1 cellular context compared by ENCODE assay signal in genomic region chr19:18000981-18001836, GRCh38.
A peak's percentile ranks its signal among the peaks of the same experiment; 100 is the strongest.
TF ChIP-seq lines count a peak whose summit lies in the region.

No MANE protein-coding gene starts in this region.

TF ChIP-seq in HepG2, 621 proteins besides CTCF, POLR2A, EP300 and RAD21 (continued from another document and continues in another):
- TF ChIP-seq RNF219 (CRISPR knock-in tag; IDR thresholded peaks at IDR 0.05) (no peak), PTBP1 (IDR thresholded peaks at IDR 0.05; ENCODE audit: low read depth, low read length, poor library complexity, severe bottlenecking) (no peak), ZC3H13 (CRISPR knock-in tag; IDR thresholded peaks at IDR 0.05) (peak; percentile 61), ZNF138 (CRISPR knock-in tag; IDR thresholded peaks at IDR 0.05; ENCODE audit: low read depth) (no peak), REPIN1 (CRISPR knock-in tag; IDR thresholded peaks at IDR 0.05; ENCODE audit: borderline replicate concordance, low read depth) (no peak), ZNF17 (CRISPR knock-in tag; IDR thresholded peaks at IDR 0.05) (no peak), ZFP82 (CRISPR knock-in tag; IDR thresholded peaks at IDR 0.05; ENCODE audit: borderline replicate concordance) (peak; percentile 85; the same call in 1 of the 2 replicates), ZNF547 (CRISPR knock-in tag; IDR thresholded peaks at IDR 0.05) (peak; percentile 83), MYC (CRISPR knock-in tag; IDR thresholded peaks at IDR 0.05; ENCODE audit: borderline replicate concordance) (peak; percentile 77), ELF1 (CRISPR knock-in tag; IDR thresholded peaks at IDR 0.05) (peak; percentile 58; the same call in 1 of the 2 replicates), ZNF326 (CRISPR knock-in tag; IDR thresholded peaks at IDR 0.05; ENCODE audit: borderline replicate concordance) (no peak), ATF1 (CRISPR knock-in tag; IDR thresholded peaks at IDR 0.05) (no peak), BORCS8-MEF2B (CRISPR knock-in tag; IDR thresholded peaks at IDR 0.05) (0 out of 2 replicates have a peak, but pooled peaks have one; percentile 48), SP4 (CRISPR knock-in tag; IDR thresholded peaks at IDR 0.05) (peak; percentile 83), SNRNP70 (IDR thresholded peaks at IDR 0.05; ENCODE audit: low read depth, low read length) (no peak), MBNL3 (CRISPR knock-in tag; conservative IDR thresholded peaks at IDR 0.05) (no peak), ZNF253 (CRISPR knock-in tag; IDR thresholded peaks at IDR 0.05; ENCODE audit: borderline replicate concordance) (0 out of 2 replicates have a peak, but pooled peaks have one; percentile 59), SCMH1 (CRISPR knock-in tag; IDR thresholded peaks at IDR 0.05; ENCODE audit: borderline replicate concordance) (no peak), ARID2 (CRISPR knock-in tag; IDR thresholded peaks at IDR 0.05; ENCODE audit: borderline replicate concordance) (peak; percentile 95), CSRNP1 (CRISPR knock-in tag; IDR thresholded peaks at IDR 0.05) (0 out of 2 replicates have a peak, but pooled peaks have one; percentile 35), ZNF530 (CRISPR knock-in tag; IDR thresholded peaks at IDR 0.05; ENCODE audit: low read depth) (no peak), ZNF790 (CRISPR knock-in tag; IDR thresholded peaks at IDR 0.05; ENCODE audit: borderline replicate concordance) (no peak), SPEN (CRISPR knock-in tag; IDR thresholded peaks at IDR 0.05; ENCODE audit: low read depth) (no peak), HCFC1 (IDR thresholded peaks at IDR 0.05; ENCODE audit: low read depth, low read length) (no peak), ZBTB2 (CRISPR knock-in tag; IDR thresholded peaks at IDR 0.05; ENCODE audit: low read depth) (peak; percentile 52; the same call in 1 of the 2 replicates), ZNF749 (CRISPR knock-in tag; IDR thresholded peaks at IDR 0.05; ENCODE audit: borderline replicate concordance) (peak; percentile 85; the same call in 1 of the 2 replicates), SOX5 (CRISPR knock-in tag; IDR thresholded peaks at IDR 0.05; ENCODE audit: borderline replicate concordance) (peak; percentile 51; the same call in 1 of the 2 replicates), KDM4B (CRISPR knock-in tag; IDR thresholded peaks at IDR 0.05) (no peak), TCF12 (IDR thresholded peaks at IDR 0.05) (no peak), TCF12 (CRISPR knock-in tag; IDR thresholded peaks at IDR 0.05) (0 out of 2 replicates have a peak, but pooled peaks have one; percentile 31), SNAPC2 (CRISPR knock-in tag; IDR thresholded peaks at IDR 0.05) (0 out of 2 replicates have a peak, but pooled peaks have one; percentile 64), ZNF775 (CRISPR knock-in tag; IDR thresholded peaks at IDR 0.05; ENCODE audit: borderline replicate concordance) (no peak), CREBL2 (CRISPR knock-in tag; IDR thresholded peaks at IDR 0.05; ENCODE audit: borderline replicate concordance) (peak; percentile 38; the same call in 1 of the 2 replicates), CCDC6 (CRISPR knock-in tag; IDR thresholded peaks at IDR 0.05) (peak; percentile 84), HINFP (CRISPR knock-in tag; IDR thresholded peaks at IDR 0.05; ENCODE audit: low read depth) (no peak), TAF1 (CRISPR knock-in tag; IDR thresholded peaks at IDR 0.05) (peak; percentile 37; the same call in 1 of the 2 replicates), SP2 (CRISPR knock-in tag; IDR thresholded peaks at IDR 0.05) (0 out of 2 replicates have a peak, but pooled peaks have one; percentile 28), KDM2A (CRISPR knock-in tag; IDR thresholded peaks at IDR 0.05; ENCODE audit: borderline replicate concordance, low read depth) (0 out of 2 replicates have a peak, but pooled peaks have one; percentile 33), ZNF724P (CRISPR knock-in tag; IDR thresholded peaks at IDR 0.05; ENCODE audit: borderline replicate concordance) (0 out of 2 replicates have a peak, but pooled peaks have one; percentile 41), MAF1 (CRISPR knock-in tag; IDR thresholded peaks at IDR 0.05; ENCODE audit: borderline replicate concordance) (no peak), MXD4 (CRISPR knock-in tag; IDR thresholded peaks at IDR 0.05) (0 out of 2 replicates have a peak, but pooled peaks have one; percentile 35), SP5 (CRISPR knock-in tag; IDR thresholded peaks at IDR 0.05; ENCODE audit: borderline replicate concordance, low read depth) (0 out of 2 replicates have a peak, but pooled peaks have one; percentile 43), ZNF766 (CRISPR knock-in tag; IDR thresholded peaks at IDR 0.05; ENCODE audit: borderline replicate concordance) (peak; percentile 81; the same call in 1 of the 2 replicates), ZNF343 (CRISPR knock-in tag; IDR thresholded peaks at IDR 0.05) (no peak), RFX3 (CRISPR knock-in tag; IDR thresholded peaks at IDR 0.05) (no peak), EHMT2 (IDR thresholded peaks at IDR 0.05; ENCODE audit: borderline replicate concordance, low read depth, low read length) (no peak), ZNF564 (CRISPR knock-in tag; IDR thresholded peaks at IDR 0.05) (0 out of 2 replicates have a peak, but pooled peaks have one; percentile 32), HOXA3 (CRISPR knock-in tag; IDR thresholded peaks at IDR 0.05) (peak; percentile 66), ZNF496 (CRISPR knock-in tag; IDR thresholded peaks at IDR 0.05; ENCODE audit: insufficient replicate concordance) (no peak), MXI1 (IDR thresholded peaks at IDR 0.05; ENCODE audit: borderline replicate concordance, low read depth, low read length) (peak; percentile 61; the same call in 1 of the 3 replicates), EEA1 (CRISPR knock-in tag; IDR thresholded peaks at IDR 0.05; ENCODE audit: borderline replicate concordance) (peak; percentile 38; the same call in 1 of the 2 replicates), MZF1 (CRISPR knock-in tag; IDR thresholded peaks at IDR 0.05; ENCODE audit: borderline replicate concordance) (no peak)
- TF ChIP-seq, protein P1, sequence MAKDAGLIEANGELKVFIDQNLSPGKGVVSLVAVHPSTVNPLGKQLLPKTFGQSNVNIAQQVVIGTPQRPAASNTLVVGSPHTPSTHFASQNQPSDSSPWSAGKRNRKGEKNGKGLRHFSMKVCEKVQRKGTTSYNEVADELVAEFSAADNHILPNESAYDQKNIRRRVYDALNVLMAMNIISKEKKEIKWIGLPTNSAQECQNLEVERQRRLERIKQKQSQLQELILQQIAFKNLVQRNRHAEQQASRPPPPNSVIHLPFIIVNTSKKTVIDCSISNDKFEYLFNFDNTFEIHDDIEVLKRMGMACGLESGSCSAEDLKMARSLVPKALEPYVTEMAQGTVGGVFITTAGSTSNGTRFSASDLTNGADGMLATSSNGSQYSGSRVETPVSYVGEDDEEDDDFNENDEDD (CRISPR knock-in tag; IDR thresholded peaks at IDR 0.05; ENCODE audit: borderline replicate concordance): peak; percentile 87
- TF ChIP-seq, protein P2, sequence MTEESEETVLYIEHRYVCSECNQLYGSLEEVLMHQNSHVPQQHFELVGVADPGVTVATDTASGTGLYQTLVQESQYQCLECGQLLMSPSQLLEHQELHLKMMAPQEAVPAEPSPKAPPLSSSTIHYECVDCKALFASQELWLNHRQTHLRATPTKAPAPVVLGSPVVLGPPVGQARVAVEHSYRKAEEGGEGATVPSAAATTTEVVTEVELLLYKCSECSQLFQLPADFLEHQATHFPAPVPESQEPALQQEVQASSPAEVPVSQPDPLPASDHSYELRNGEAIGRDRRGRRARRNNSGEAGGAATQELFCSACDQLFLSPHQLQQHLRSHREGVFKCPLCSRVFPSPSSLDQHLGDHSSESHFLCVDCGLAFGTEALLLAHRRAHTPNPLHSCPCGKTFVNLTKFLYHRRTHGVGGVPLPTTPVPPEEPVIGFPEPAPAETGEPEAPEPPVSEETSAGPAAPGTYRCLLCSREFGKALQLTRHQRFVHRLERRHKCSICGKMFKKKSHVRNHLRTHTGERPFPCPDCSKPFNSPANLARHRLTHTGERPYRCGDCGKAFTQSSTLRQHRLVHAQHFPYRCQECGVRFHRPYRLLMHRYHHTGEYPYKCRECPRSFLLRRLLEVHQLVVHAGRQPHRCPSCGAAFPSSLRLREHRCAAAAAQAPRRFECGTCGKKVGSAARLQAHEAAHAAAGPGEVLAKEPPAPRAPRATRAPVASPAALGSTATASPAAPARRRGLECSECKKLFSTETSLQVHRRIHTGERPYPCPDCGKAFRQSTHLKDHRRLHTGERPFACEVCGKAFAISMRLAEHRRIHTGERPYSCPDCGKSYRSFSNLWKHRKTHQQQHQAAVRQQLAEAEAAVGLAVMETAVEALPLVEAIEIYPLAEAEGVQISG (CRISPR knock-in tag; IDR thresholded peaks at IDR 0.05): peak; percentile 41; the same call in 1 of the 2 replicates
- TF ChIP-seq, protein P3, sequence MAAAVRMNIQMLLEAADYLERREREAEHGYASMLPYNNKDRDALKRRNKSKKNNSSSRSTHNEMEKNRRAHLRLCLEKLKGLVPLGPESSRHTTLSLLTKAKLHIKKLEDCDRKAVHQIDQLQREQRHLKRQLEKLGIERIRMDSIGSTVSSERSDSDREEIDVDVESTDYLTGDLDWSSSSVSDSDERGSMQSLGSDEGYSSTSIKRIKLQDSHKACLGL (CRISPR knock-in tag; IDR thresholded peaks at IDR 0.05): peak; percentile 86
